Comparison of ENCODE assay signal across 1 cellular context in the genomic region with DNA sequence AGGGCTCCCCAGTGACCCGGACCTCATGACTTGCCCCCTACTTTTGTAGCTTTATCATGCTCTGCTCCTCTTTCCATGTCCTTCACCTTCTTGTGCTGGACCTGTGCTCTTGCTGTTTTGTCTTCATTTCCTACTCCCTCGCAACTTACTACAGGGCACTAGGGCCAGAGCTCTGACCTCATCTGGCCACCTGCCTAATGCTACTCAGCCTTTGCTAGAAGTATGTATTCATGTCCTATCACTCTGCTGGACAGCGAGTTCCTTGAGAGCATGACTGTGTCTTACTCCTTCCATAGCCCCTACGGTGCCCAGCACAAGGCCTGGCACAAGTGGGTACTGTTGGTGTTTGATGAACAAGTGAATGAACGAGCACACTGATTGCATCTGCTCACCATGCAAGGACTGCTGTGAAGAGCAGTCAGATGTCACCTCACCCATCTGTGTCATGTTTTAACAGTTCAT.
TF ChIP-seq lines count a peak whose summit lies in the region.

No MANE protein-coding gene starts in this region.

TF ChIP-seq in K562, 482 proteins besides CTCF, POLR2A, EP300 and RAD21 (continues in another document):
- TF ChIP-seq ZNF347 (CRISPR knock-in tag; IDR thresholded peaks at IDR 0.05; ENCODE audit: low read depth) (no peak), NCOA1 (IDR thresholded peaks at IDR 0.05; ENCODE audit: low read depth) (no peak), ZFX (CRISPR knock-in tag; IDR thresholded peaks at IDR 0.05) (no peak), NR3C1 (CRISPR knock-in tag; IDR thresholded peaks at IDR 0.05) (no peak), ZKSCAN1 (IDR thresholded peaks at IDR 0.05; ENCODE audit: low read depth, low read length) (no peak), FOS (IDR thresholded peaks at IDR 0.05; ENCODE audit: extremely low read depth, insufficient read length) (no peak), OTX1 (CRISPR knock-in tag; IDR thresholded peaks at IDR 0.05) (peak; percentile 44; the same call in 1 of the 2 replicates), ZNF24 (IDR thresholded peaks at IDR 0.05) (peak; percentile 52; the same call in 1 of the 2 replicates), MYNN (IDR thresholded peaks at IDR 0.05) (peak; percentile 56; the same call in 1 of the 2 replicates), MYNN (CRISPR knock-in tag; IDR thresholded peaks at IDR 0.05) (no peak), RBM17 (IDR thresholded peaks at IDR 0.05; ENCODE audit: borderline replicate concordance, low read depth, low read length) (no peak), TRIM24 (IDR thresholded peaks at IDR 0.05) (no peak), KDM2B (CRISPR knock-in tag; IDR thresholded peaks at IDR 0.05) (no peak), SRF (CRISPR knock-in tag; IDR thresholded peaks at IDR 0.05) (0 out of 4 replicates have a peak, but pooled peaks of 1 of the 2 experiments have one; percentile 18), ILF3 (IDR thresholded peaks at IDR 0.05; ENCODE audit: borderline replicate concordance) (no peak), STAG1 (CRISPR knock-in tag; IDR thresholded peaks at IDR 0.05; ENCODE audit: borderline replicate concordance) (0 out of 2 replicates have a peak, but pooled peaks have one; percentile 7), HDAC2 (IDR thresholded peaks at IDR 0.05) (no peak), ZNF41 (CRISPR knock-in tag; conservative IDR thresholded peaks at IDR 0.05) (no peak), NR2F6 (CRISPR knock-in tag; IDR thresholded peaks at IDR 0.05) (no peak)
- TF ChIP-seq, protein P1, sequence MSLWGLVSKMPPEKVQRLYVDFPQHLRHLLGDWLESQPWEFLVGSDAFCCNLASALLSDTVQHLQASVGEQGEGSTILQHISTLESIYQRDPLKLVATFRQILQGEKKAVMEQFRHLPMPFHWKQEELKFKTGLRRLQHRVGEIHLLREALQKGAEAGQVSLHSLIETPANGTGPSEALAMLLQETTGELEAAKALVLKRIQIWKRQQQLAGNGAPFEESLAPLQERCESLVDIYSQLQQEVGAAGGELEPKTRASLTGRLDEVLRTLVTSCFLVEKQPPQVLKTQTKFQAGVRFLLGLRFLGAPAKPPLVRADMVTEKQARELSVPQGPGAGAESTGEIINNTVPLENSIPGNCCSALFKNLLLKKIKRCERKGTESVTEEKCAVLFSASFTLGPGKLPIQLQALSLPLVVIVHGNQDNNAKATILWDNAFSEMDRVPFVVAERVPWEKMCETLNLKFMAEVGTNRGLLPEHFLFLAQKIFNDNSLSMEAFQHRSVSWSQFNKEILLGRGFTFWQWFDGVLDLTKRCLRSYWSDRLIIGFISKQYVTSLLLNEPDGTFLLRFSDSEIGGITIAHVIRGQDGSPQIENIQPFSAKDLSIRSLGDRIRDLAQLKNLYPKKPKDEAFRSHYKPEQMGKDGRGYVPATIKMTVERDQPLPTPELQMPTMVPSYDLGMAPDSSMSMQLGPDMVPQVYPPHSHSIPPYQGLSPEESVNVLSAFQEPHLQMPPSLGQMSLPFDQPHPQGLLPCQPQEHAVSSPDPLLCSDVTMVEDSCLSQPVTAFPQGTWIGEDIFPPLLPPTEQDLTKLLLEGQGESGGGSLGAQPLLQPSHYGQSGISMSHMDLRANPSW (CRISPR knock-in tag; IDR thresholded peaks at IDR 0.05), result no peak
- TF ChIP-seq, protein P2, sequence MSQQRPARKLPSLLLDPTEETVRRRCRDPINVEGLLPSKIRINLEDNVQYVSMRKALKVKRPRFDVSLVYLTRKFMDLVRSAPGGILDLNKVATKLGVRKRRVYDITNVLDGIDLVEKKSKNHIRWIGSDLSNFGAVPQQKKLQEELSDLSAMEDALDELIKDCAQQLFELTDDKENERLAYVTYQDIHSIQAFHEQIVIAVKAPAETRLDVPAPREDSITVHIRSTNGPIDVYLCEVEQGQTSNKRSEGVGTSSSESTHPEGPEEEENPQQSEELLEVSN (IDR thresholded peaks at IDR 0.05; ENCODE audit: borderline replicate concordance in 1 of 2, extremely low read depth in 1 of 2, insufficient read depth in 1 of 2, insufficient read length in 1 of 2, low read depth in 1 of 2, low read length in 1 of 2, poor library complexity in 1 of 2, severe bottlenecking in 1 of 2), result peak in 1 of 2 experiments; percentile 27
- TF ChIP-seq, protein P3, sequence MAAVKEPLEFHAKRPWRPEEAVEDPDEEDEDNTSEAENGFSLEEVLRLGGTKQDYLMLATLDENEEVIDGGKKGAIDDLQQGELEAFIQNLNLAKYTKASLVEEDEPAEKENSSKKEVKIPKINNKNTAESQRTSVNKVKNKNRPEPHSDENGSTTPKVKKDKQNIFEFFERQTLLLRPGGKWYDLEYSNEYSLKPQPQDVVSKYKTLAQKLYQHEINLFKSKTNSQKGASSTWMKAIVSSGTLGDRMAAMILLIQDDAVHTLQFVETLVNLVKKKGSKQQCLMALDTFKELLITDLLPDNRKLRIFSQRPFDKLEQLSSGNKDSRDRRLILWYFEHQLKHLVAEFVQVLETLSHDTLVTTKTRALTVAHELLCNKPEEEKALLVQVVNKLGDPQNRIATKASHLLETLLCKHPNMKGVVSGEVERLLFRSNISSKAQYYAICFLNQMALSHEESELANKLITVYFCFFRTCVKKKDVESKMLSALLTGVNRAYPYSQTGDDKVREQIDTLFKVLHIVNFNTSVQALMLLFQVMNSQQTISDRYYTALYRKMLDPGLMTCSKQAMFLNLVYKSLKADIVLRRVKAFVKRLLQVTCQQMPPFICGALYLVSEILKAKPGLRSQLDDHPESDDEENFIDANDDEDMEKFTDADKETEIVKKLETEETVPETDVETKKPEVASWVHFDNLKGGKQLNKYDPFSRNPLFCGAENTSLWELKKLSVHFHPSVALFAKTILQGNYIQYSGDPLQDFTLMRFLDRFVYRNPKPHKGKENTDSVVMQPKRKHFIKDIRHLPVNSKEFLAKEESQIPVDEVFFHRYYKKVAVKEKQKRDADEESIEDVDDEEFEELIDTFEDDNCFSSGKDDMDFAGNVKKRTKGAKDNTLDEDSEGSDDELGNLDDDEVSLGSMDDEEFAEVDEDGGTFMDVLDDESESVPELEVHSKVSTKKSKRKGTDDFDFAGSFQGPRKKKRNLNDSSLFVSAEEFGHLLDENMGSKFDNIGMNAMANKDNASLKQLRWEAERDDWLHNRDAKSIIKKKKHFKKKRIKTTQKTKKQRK (IDR thresholded peaks at IDR 0.05; ENCODE audit: borderline replicate concordance, low read depth, low read length), result no peak
- TF ChIP-seq, protein P4, sequence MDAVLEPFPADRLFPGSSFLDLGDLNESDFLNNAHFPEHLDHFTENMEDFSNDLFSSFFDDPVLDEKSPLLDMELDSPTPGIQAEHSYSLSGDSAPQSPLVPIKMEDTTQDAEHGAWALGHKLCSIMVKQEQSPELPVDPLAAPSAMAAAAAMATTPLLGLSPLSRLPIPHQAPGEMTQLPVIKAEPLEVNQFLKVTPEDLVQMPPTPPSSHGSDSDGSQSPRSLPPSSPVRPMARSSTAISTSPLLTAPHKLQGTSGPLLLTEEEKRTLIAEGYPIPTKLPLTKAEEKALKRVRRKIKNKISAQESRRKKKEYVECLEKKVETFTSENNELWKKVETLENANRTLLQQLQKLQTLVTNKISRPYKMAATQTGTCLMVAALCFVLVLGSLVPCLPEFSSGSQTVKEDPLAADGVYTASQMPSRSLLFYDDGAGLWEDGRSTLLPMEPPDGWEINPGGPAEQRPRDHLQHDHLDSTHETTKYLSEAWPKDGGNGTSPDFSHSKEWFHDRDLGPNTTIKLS (IDR thresholded peaks at IDR 0.05; ENCODE audit: borderline replicate concordance, low read depth), result no peak
- TF ChIP-seq, protein P5, sequence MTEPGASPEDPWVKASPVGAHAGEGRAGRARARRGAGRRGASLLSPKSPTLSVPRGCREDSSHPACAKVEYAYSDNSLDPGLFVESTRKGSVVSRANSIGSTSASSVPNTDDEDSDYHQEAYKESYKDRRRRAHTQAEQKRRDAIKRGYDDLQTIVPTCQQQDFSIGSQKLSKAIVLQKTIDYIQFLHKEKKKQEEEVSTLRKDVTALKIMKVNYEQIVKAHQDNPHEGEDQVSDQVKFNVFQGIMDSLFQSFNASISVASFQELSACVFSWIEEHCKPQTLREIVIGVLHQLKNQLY (CRISPR knock-in tag; conservative IDR thresholded peaks at IDR 0.05), result 0 out of 4 replicates have a peak, but pooled peaks of 1 of the 2 experiments have one; percentile 26
- TF ChIP-seq, protein P6, sequence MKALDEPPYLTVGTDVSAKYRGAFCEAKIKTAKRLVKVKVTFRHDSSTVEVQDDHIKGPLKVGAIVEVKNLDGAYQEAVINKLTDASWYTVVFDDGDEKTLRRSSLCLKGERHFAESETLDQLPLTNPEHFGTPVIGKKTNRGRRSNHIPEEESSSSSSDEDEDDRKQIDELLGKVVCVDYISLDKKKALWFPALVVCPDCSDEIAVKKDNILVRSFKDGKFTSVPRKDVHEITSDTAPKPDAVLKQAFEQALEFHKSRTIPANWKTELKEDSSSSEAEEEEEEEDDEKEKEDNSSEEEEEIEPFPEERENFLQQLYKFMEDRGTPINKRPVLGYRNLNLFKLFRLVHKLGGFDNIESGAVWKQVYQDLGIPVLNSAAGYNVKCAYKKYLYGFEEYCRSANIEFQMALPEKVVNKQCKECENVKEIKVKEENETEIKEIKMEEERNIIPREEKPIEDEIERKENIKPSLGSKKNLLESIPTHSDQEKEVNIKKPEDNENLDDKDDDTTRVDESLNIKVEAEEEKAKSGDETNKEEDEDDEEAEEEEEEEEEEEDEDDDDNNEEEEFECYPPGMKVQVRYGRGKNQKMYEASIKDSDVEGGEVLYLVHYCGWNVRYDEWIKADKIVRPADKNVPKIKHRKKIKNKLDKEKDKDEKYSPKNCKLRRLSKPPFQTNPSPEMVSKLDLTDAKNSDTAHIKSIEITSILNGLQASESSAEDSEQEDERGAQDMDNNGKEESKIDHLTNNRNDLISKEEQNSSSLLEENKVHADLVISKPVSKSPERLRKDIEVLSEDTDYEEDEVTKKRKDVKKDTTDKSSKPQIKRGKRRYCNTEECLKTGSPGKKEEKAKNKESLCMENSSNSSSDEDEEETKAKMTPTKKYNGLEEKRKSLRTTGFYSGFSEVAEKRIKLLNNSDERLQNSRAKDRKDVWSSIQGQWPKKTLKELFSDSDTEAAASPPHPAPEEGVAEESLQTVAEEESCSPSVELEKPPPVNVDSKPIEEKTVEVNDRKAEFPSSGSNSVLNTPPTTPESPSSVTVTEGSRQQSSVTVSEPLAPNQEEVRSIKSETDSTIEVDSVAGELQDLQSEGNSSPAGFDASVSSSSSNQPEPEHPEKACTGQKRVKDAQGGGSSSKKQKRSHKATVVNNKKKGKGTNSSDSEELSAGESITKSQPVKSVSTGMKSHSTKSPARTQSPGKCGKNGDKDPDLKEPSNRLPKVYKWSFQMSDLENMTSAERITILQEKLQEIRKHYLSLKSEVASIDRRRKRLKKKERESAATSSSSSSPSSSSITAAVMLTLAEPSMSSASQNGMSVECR (CRISPR knock-in tag; IDR thresholded peaks at IDR 0.05), result 0 out of 2 replicates have a peak, but pooled peaks have one; percentile 11
- TF ChIP-seq, protein P7, sequence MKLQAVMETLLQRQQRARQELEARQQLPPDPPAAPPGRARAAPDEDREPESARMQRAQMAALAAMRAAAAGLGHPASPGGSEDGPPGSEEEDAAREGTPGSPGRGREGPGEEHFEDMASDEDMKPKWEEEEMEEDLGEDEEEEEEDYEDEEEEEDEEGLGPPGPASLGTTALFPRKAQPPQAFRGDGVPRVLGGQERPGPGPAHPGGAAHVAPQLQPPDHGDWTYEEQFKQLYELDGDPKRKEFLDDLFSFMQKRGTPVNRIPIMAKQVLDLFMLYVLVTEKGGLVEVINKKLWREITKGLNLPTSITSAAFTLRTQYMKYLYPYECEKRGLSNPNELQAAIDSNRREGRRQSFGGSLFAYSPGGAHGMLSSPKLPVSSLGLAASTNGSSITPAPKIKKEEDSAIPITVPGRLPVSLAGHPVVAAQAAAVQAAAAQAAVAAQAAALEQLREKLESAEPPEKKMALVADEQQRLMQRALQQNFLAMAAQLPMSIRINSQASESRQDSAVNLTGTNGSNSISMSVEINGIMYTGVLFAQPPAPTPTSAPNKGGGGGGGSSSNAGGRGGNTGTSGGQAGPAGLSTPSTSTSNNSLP (IDR thresholded peaks at IDR 0.05; ENCODE audit: borderline replicate concordance, low read depth, low read length), result no peak
- TF ChIP-seq, protein P8, sequence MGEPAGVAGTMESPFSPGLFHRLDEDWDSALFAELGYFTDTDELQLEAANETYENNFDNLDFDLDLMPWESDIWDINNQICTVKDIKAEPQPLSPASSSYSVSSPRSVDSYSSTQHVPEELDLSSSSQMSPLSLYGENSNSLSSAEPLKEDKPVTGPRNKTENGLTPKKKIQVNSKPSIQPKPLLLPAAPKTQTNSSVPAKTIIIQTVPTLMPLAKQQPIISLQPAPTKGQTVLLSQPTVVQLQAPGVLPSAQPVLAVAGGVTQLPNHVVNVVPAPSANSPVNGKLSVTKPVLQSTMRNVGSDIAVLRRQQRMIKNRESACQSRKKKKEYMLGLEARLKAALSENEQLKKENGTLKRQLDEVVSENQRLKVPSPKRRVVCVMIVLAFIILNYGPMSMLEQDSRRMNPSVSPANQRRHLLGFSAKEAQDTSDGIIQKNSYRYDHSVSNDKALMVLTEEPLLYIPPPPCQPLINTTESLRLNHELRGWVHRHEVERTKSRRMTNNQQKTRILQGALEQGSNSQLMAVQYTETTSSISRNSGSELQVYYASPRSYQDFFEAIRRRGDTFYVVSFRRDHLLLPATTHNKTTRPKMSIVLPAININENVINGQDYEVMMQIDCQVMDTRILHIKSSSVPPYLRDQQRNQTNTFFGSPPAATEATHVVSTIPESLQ (CRISPR knock-in tag; IDR thresholded peaks at IDR 0.05), result no peak
- TF ChIP-seq, protein P9, sequence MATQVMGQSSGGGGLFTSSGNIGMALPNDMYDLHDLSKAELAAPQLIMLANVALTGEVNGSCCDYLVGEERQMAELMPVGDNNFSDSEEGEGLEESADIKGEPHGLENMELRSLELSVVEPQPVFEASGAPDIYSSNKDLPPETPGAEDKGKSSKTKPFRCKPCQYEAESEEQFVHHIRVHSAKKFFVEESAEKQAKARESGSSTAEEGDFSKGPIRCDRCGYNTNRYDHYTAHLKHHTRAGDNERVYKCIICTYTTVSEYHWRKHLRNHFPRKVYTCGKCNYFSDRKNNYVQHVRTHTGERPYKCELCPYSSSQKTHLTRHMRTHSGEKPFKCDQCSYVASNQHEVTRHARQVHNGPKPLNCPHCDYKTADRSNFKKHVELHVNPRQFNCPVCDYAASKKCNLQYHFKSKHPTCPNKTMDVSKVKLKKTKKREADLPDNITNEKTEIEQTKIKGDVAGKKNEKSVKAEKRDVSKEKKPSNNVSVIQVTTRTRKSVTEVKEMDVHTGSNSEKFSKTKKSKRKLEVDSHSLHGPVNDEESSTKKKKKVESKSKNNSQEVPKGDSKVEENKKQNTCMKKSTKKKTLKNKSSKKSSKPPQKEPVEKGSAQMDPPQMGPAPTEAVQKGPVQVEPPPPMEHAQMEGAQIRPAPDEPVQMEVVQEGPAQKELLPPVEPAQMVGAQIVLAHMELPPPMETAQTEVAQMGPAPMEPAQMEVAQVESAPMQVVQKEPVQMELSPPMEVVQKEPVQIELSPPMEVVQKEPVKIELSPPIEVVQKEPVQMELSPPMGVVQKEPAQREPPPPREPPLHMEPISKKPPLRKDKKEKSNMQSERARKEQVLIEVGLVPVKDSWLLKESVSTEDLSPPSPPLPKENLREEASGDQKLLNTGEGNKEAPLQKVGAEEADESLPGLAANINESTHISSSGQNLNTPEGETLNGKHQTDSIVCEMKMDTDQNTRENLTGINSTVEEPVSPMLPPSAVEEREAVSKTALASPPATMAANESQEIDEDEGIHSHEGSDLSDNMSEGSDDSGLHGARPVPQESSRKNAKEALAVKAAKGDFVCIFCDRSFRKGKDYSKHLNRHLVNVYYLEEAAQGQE (CRISPR knock-in tag; IDR thresholded peaks at IDR 0.05; ENCODE audit: low read depth), result peak; percentile 49; the same call in 1 of the 2 replicates
- TF ChIP-seq, protein P10, sequence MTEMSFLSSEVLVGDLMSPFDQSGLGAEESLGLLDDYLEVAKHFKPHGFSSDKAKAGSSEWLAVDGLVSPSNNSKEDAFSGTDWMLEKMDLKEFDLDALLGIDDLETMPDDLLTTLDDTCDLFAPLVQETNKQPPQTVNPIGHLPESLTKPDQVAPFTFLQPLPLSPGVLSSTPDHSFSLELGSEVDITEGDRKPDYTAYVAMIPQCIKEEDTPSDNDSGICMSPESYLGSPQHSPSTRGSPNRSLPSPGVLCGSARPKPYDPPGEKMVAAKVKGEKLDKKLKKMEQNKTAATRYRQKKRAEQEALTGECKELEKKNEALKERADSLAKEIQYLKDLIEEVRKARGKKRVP (CRISPR knock-in tag; IDR thresholded peaks at IDR 0.05), result no peak
